In genomic region chr2:142615876-142616275, GRCh38 we compare ENCODE assay signal across 25 cellular contexts.
"Had no signal": no experiment of that assay in that cellular context is flagged by ENCODE, and none has a peak within 500 bp of the region (broad histone marks: within the 10 kb centered on the region; RNA-seq: fewer than 3 reads in every experiment).

No MANE protein-coding gene starts in this region.

- H3K79me2 ChIP-seq: hepatocyte had no signal

- H3K4me1 Mint-ChIP-seq: immature natural killer cell, naive B cell had no signal

- H3K4me3 ChIP-seq: coronary artery, dorsolateral prefrontal cortex, esophagus muscularis mucosa, gastroesophageal sphincter, heart left ventricle, hepatocyte, left lung, lower lobe of right lung, mucosa of descending colon had no signal

- H3K27ac ChIP-seq: coronary artery, dorsolateral prefrontal cortex, esophagus muscularis mucosa, foreskin keratinocyte, gastroesophageal sphincter, heart left ventricle, hepatocyte, left lung, lower lobe of right lung had no signal

- H3K27me3 ChIP-seq: foreskin keratinocyte, gastroesophageal sphincter, hepatocyte, left lung had no signal

- H3K4me1 ChIP-seq: esophagus muscularis mucosa, foreskin keratinocyte, gastroesophageal sphincter, heart left ventricle, left lung, lower lobe of right lung had no signal

- H2AFZ ChIP-seq: hepatocyte had no signal

- DNase-seq: dermis blood vessel endothelial cell; dorsolateral prefrontal cortex; effector CD4-positive, alpha-beta T cell; effector memory CD4-positive, alpha-beta T cell; foreskin keratinocyte; heart left ventricle; hypothalamus; immature natural killer cell; islet precursor cell; kidney glomerular epithelial cell; left ventricle myocardium superior; lower lobe of right lung; mesenchymal stem cell; naive B cell had no signal

- H3K9me3 ChIP-seq: esophagus muscularis mucosa, gastroesophageal sphincter, heart left ventricle, left lung, lower lobe of right lung, mucosa of descending colon had no signal

- H3K9me3 Mint-ChIP-seq: mesothelial cell of epicardium had no signal

- H3K36me3 ChIP-seq: esophagus muscularis mucosa, gastroesophageal sphincter, heart left ventricle, left lung, lower lobe of right lung had no signal

- FAIRE-seq: colon, endothelial cell of umbilical vein, frontal cortex, kidney had no signal

- ATAC-seq: foreskin keratinocyte, gastroesophageal sphincter, heart left ventricle, left lung, left ventricle myocardium superior, lower lobe of right lung, mucosa of descending colon had no signal

- H3K4me2 ChIP-seq: hepatocyte had no signal

- H3K4me3 Mint-ChIP-seq: immature natural killer cell, mesothelial cell of epicardium, naive B cell had no signal

- H3K36me3 Mint-ChIP-seq: immature natural killer cell, mesothelial cell of epicardium, naive B cell had no signal

- H3K27ac Mint-ChIP-seq: immature natural killer cell, mesothelial cell of epicardium, naive B cell had no signal
